1 cellular context compared by ENCODE assay signal in the genomic region with DNA sequence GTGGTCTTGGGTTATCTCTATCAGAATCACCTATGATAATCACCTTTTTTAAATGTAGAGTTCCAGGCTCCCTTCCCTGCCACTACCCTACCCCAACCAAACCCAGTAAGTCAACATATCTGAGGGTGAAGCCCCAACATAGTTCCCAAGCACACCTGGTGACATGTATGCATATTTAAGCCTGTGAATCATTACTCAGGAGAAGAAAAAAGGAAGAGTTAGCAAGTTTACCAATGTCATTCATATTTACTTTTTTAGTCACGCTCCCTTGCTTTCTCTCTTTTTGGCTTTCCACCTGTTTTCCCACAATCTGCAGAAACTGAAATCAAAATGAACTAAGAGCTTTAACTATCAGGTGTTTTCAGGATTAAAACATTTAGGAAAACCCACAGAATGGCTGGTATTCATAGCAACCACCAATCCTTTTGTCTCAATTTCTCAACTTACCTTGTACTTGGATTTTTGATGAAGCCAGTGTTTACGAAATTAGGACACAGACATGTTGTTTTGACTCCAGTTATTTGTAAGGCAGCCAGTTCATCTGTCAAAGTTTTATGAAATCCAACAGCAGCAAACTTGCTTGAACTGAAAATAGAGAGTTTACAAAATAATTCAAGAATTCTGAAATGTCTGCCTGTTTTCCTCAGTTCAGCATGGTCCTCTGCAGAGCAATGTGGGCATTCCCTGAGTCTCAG.
TF ChIP-seq lines count a peak whose summit lies in the region.

No MANE protein-coding gene starts in this region.

TF ChIP-seq in endothelial cell of umbilical vein, 7 proteins besides CTCF, POLR2A, EP300 and RAD21:
- TF ChIP-seq POLR2AphosphoS5 (IDR thresholded peaks at IDR 0.05; ENCODE audit: insufficient read depth, low read depth, low read length) = no peak
- no peak for TF ChIP-seq EZH2 (IDR thresholded peaks at IDR 0.05; ENCODE audit: borderline replicate concordance, low read depth, low read length, severe bottlenecking)
- TF ChIP-seq, protein P1, sequence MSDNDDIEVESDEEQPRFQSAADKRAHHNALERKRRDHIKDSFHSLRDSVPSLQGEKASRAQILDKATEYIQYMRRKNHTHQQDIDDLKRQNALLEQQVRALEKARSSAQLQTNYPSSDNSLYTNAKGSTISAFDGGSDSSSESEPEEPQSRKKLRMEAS (IDR thresholded peaks at IDR 0.05; ENCODE audit: insufficient read depth, insufficient read length) = no peak
- TF ChIP-seq FOS (IDR thresholded peaks at IDR 0.05; ENCODE audit: borderline replicate concordance, insufficient read depth, low read length) = no peak
- no peak for TF ChIP-seq MYC (IDR thresholded peaks at IDR 0.05; ENCODE audit: low read depth, low read length)
- TF ChIP-seq GATA2 (IDR thresholded peaks at IDR 0.05; ENCODE audit: insufficient read depth, insufficient read length, low read depth, low read length) = no peak
- TF ChIP-seq JUN (IDR thresholded peaks at IDR 0.05; ENCODE audit: borderline replicate concordance, insufficient read depth, insufficient read length, low read depth) = no peak
